Comparison of ENCODE assay signal across 1 cellular context in the genomic region with DNA sequence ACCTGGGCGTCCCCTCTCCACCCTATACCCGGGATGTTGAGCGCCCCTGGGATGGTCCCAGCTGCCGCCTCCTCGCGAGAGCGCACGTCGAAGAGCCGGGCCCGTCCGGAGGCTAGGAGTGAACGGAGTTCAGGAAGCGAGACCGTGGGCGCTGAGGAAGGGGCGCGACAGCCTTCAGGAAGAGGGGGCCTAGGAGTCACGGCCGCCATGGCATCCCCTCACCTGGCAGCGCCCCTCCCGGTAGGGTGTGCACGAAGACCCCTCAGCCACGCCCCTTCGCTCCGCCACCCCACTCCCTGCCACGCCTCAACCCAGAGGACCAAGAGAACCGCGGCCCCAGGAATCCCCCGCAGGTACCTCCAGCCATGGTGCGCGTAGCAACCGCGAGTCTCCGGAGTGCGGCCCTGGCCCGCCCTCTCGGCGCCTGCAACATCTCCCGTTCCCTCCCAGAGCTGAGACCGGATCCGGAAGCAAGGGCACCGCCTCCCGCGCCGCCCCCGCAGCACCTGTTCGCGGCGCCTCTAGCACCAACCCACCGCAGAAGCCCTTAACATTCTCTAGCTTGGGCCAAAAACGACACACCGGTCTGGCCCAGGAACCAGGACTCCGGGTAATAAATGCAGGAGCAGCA.
TF ChIP-seq lines count a peak whose summit lies in the region.

A gene with protein sequence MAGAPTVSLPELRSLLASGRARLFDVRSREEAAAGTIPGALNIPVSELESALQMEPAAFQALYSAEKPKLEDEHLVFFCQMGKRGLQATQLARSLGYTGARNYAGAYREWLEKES (minus strand): TSS at position 442 of the 631 bp plus-strand sequence. CDS start 75 bp downstream, at position 367.

TF ChIP-seq in HEK293, 187 proteins besides CTCF, POLR2A, EP300 and RAD21 (continued from another document and continues in another):
- TF ChIP-seq, protein P1, sequence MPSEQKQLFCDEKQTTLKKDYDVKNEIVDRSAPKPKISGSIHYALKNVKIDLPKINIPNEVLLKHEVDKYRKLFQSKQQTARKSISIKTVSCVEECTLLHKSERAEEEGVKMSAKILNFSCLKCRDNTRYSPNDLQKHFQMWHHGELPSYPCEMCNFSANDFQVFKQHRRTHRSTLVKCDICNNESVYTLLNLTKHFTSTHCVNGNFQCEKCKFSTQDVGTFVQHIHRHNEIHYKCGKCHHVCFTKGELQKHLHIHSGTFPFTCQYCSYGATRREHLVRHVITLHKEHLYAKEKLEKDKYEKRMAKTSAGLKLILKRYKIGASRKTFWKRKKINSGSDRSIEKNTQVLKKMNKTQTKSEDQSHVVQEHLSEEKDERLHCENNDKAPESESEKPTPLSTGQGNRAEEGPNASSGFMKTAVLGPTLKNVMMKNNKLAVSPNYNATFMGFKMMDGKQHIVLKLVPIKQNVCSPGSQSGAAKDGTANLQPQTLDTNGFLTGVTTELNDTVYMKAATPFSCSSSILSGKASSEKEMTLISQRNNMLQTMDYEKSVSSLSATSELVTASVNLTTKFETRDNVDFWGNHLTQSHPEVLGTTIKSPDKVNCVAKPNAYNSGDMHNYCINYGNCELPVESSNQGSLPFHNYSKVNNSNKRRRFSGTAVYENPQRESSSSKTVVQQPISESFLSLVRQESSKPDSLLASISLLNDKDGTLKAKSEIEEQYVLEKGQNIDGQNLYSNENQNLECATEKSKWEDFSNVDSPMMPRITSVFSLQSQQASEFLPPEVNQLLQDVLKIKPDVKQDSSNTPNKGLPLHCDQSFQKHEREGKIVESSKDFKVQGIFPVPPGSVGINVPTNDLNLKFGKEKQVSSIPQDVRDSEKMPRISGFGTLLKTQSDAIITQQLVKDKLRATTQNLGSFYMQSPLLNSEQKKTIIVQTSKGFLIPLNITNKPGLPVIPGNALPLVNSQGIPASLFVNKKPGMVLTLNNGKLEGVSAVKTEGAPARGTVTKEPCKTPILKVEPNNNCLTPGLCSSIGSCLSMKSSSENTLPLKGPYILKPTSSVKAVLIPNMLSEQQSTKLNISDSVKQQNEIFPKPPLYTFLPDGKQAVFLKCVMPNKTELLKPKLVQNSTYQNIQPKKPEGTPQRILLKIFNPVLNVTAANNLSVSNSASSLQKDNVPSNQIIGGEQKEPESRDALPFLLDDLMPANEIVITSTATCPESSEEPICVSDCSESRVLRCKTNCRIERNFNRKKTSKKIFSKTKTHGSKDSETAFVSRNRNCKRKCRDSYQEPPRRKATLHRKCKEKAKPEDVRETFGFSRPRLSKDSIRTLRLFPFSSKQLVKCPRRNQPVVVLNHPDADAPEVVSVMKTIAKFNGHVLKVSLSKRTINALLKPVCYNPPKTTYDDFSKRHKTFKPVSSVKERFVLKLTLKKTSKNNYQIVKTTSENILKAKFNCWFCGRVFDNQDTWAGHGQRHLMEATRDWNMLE (tag by site-specific recombination; conservative IDR thresholded peaks at IDR 0.05; ENCODE audit: low read depth) = 0 out of 2 replicates have a peak, but pooled peaks have one; percentile 21
- TF ChIP-seq ZNF335 (tag by site-specific recombination; conservative IDR thresholded peaks at IDR 0.05) = peak; percentile 70
- peak; percentile 80 for TF ChIP-seq KLF8 (tag by site-specific recombination; IDR thresholded peaks at IDR 0.05)
- peak; percentile 74; the same call in 1 of the 2 replicates for TF ChIP-seq GLIS2 (tag by site-specific recombination; IDR thresholded peaks at IDR 0.05)
- TF ChIP-seq KLF9 (tag by site-specific recombination; IDR thresholded peaks at IDR 0.05; ENCODE audit: low read depth) = peak; percentile 88
- TF ChIP-seq ZNF354C (tag by site-specific recombination; IDR thresholded peaks at IDR 0.05; ENCODE audit: borderline replicate concordance, low read depth) = no peak
- TF ChIP-seq PRDM1 (tag by site-specific recombination; IDR thresholded peaks at IDR 0.05) = no peak
- TF ChIP-seq ZBTB21 (tag by site-specific recombination; IDR thresholded peaks at IDR 0.05) = no peak
- TF ChIP-seq HOXC10 (CRISPR knock-in tag; IDR thresholded peaks at IDR 0.05) = 0 out of 2 replicates have a peak, but pooled peaks have one; percentile 82
- TF ChIP-seq, protein P2, sequence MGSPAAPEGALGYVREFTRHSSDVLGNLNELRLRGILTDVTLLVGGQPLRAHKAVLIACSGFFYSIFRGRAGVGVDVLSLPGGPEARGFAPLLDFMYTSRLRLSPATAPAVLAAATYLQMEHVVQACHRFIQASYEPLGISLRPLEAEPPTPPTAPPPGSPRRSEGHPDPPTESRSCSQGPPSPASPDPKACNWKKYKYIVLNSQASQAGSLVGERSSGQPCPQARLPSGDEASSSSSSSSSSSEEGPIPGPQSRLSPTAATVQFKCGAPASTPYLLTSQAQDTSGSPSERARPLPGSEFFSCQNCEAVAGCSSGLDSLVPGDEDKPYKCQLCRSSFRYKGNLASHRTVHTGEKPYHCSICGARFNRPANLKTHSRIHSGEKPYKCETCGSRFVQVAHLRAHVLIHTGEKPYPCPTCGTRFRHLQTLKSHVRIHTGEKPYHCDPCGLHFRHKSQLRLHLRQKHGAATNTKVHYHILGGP (tag by site-specific recombination; IDR thresholded peaks at IDR 0.05) = no peak
- peak; percentile 75 for TF ChIP-seq SP3 (tag by site-specific recombination; IDR thresholded peaks at IDR 0.05)
- TF ChIP-seq ZNF626 (tag by site-specific recombination; IDR thresholded peaks at IDR 0.05) = no peak
- peak; percentile 78 for TF ChIP-seq ZFHX2 (tag by site-specific recombination; conservative IDR thresholded peaks at IDR 0.05)
- TF ChIP-seq, protein P3, sequence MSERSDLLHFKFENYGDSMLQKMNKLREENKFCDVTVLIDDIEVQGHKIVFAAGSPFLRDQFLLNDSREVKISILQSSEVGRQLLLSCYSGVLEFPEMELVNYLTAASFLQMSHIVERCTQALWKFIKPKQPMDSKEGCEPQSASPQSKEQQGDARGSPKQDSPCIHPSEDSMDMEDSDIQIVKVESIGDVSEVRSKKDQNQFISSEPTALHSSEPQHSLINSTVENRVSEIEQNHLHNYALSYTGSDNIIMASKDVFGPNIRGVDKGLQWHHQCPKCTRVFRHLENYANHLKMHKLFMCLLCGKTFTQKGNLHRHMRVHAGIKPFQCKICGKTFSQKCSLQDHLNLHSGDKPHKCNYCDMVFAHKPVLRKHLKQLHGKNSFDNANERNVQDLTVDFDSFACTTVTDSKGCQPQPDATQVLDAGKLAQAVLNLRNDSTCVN (tag by site-specific recombination; optimal IDR thresholded peaks at IDR 0.05) = peak; percentile 48
- peak; percentile 44; the same call in 1 of the 2 replicates for TF ChIP-seq ZNF600 (tag by site-specific recombination; IDR thresholded peaks at IDR 0.05)
- TF ChIP-seq, protein P4, sequence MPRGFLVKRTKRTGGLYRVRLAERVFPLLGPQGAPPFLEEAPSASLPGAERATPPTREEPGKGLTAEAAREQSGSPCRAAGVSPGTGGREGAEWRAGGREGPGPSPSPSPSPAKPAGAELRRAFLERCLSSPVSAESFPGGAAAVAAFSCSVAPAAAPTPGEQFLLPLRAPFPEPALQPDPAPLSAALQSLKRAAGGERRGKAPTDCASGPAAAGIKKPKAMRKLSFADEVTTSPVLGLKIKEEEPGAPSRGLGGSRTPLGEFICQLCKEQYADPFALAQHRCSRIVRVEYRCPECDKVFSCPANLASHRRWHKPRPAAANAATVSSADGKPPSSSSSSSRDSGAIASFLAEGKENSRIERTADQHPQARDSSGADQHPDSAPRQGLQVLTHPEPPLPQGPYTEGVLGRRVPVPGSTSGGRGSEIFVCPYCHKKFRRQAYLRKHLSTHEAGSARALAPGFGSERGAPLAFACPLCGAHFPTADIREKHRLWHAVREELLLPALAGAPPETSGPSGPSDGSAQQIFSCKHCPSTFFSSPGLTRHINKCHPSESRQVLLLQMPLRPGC (tag by site-specific recombination; IDR thresholded peaks at IDR 0.05) = no peak
- TF ChIP-seq, protein P5, sequence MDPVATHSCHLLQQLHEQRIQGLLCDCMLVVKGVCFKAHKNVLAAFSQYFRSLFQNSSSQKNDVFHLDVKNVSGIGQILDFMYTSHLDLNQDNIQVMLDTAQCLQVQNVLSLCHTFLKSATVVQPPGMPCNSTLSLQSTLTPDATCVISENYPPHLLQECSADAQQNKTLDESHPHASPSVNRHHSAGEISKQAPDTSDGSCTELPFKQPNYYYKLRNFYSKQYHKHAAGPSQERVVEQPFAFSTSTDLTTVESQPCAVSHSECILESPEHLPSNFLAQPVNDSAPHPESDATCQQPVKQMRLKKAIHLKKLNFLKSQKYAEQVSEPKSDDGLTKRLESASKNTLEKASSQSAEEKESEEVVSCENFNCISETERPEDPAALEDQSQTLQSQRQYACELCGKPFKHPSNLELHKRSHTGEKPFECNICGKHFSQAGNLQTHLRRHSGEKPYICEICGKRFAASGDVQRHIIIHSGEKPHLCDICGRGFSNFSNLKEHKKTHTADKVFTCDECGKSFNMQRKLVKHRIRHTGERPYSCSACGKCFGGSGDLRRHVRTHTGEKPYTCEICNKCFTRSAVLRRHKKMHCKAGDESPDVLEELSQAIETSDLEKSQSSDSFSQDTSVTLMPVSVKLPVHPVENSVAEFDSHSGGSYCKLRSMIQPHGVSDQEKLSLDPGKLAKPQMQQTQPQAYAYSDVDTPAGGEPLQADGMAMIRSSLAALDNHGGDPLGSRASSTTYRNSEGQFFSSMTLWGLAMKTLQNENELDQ (tag by site-specific recombination; IDR thresholded peaks at IDR 0.05; ENCODE audit: low read depth) = no peak
- peak; percentile 52; the same call in 1 of the 2 replicates for TF ChIP-seq ZFP37 (tag by site-specific recombination; IDR thresholded peaks at IDR 0.05)
- no peak for TF ChIP-seq ZBTB7A (tag by site-specific recombination; IDR thresholded peaks at IDR 0.05; ENCODE audit: low read depth)
- TF ChIP-seq, protein P6, sequence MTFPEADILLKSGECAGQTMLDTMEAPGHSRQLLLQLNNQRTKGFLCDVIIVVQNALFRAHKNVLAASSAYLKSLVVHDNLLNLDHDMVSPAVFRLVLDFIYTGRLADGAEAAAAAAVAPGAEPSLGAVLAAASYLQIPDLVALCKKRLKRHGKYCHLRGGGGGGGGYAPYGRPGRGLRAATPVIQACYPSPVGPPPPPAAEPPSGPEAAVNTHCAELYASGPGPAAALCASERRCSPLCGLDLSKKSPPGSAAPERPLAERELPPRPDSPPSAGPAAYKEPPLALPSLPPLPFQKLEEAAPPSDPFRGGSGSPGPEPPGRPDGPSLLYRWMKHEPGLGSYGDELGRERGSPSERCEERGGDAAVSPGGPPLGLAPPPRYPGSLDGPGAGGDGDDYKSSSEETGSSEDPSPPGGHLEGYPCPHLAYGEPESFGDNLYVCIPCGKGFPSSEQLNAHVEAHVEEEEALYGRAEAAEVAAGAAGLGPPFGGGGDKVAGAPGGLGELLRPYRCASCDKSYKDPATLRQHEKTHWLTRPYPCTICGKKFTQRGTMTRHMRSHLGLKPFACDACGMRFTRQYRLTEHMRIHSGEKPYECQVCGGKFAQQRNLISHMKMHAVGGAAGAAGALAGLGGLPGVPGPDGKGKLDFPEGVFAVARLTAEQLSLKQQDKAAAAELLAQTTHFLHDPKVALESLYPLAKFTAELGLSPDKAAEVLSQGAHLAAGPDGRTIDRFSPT (tag by site-specific recombination; IDR thresholded peaks at IDR 0.05) = no peak; the same call in 1 of the 2 replicates
- TF ChIP-seq, protein P7, sequence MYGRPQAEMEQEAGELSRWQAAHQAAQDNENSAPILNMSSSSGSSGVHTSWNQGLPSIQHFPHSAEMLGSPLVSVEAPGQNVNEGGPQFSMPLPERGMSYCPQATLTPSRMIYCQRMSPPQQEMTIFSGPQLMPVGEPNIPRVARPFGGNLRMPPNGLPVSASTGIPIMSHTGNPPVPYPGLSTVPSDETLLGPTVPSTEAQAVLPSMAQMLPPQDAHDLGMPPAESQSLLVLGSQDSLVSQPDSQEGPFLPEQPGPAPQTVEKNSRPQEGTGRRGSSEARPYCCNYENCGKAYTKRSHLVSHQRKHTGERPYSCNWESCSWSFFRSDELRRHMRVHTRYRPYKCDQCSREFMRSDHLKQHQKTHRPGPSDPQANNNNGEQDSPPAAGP (tag by site-specific recombination; IDR thresholded peaks at IDR 0.05) = peak; percentile 59
- peak; percentile 64 for TF ChIP-seq GLIS1 (tag by site-specific recombination; IDR thresholded peaks at IDR 0.05)
- TF ChIP-seq, protein P8, sequence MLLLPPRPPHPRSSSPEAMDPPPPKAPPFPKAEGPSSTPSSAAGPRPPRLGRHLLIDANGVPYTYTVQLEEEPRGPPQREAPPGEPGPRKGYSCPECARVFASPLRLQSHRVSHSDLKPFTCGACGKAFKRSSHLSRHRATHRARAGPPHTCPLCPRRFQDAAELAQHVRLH (tag by site-specific recombination; IDR thresholded peaks at IDR 0.05) = peak; percentile 76; the same call in 1 of the 2 replicates
- TF ChIP-seq ZNF391 (tag by site-specific recombination; IDR thresholded peaks at IDR 0.05; ENCODE audit: borderline replicate concordance, low read depth) = peak; percentile 27; the same call in 1 of the 2 replicates
- peak; percentile 18; the same call in 1 of the 2 replicates for TF ChIP-seq KLF7 (tag by site-specific recombination; IDR thresholded peaks at IDR 0.05; ENCODE audit: borderline replicate concordance)
- no peak for TF ChIP-seq ZNF423 (tag by site-specific recombination; IDR thresholded peaks at IDR 0.05)
- peak; percentile 94 for TF ChIP-seq SCRT2 (tag by site-specific recombination; IDR thresholded peaks at IDR 0.05)
- no peak for TF ChIP-seq ZNF292 (tag by site-specific recombination; IDR thresholded peaks at IDR 0.05; ENCODE audit: borderline replicate concordance, low read depth)
- TF ChIP-seq BCL11A (tag by site-specific recombination; IDR thresholded peaks at IDR 0.05; ENCODE audit: low read depth) = no peak
- TF ChIP-seq TRIM28 (IDR thresholded peaks at IDR 0.05; ENCODE audit: borderline replicate concordance, low read length) = no peak
- TF ChIP-seq ZBTB20 (tag by site-specific recombination; IDR thresholded peaks at IDR 0.05) = peak; percentile 61
- TF ChIP-seq ZNF654 (tag by site-specific recombination; IDR thresholded peaks at IDR 0.05; ENCODE audit: low read depth) = no peak
- TF ChIP-seq KLF16 (tag by site-specific recombination; IDR thresholded peaks at IDR 0.05) = 0 out of 2 replicates have a peak, but pooled peaks have one; percentile 26
- TF ChIP-seq, protein P9, sequence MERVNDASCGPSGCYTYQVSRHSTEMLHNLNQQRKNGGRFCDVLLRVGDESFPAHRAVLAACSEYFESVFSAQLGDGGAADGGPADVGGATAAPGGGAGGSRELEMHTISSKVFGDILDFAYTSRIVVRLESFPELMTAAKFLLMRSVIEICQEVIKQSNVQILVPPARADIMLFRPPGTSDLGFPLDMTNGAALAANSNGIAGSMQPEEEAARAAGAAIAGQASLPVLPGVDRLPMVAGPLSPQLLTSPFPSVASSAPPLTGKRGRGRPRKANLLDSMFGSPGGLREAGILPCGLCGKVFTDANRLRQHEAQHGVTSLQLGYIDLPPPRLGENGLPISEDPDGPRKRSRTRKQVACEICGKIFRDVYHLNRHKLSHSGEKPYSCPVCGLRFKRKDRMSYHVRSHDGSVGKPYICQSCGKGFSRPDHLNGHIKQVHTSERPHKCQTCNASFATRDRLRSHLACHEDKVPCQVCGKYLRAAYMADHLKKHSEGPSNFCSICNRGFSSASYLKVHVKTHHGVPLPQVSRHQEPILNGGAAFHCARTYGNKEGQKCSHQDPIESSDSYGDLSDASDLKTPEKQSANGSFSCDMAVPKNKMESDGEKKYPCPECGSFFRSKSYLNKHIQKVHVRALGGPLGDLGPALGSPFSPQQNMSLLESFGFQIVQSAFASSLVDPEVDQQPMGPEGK (tag by site-specific recombination; IDR thresholded peaks at IDR 0.05) = peak; percentile 77; the same call in 1 of the 2 replicates
- TF ChIP-seq ZXDB (tag by site-specific recombination; IDR thresholded peaks at IDR 0.05) = peak; percentile 68; the same call in 1 of the 2 replicates
